ENCODE assay signal across 19 cellular contexts in the genomic region with DNA sequence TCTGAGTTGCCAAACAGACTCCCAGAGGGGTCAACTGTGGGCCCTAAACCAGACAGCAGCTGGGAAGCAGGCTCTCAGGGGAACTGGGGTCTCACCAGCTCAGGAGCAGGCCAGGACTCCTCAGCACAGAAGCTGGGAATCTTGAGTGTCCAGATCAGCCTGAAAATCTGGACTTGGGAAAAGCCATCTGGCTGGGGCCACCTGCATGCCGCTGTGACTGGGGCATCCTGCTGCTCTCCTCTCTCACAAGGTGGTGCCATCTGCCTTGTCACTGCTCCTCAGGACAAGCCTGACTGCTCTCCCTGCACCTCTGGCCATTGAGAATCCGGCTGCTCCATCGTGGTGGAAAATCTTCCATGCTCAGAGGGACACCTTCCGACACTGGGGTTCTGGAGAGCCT.
DNase-seq lines count a peak whose midpoint lies in the region; ATAC-seq and TF ChIP-seq lines count a peak whose summit lies in the region.
"Had no signal": no experiment of that assay in that cellular context is flagged by ENCODE, and none has a peak within 500 bp of the region (broad histone marks: within the 10 kb centered on the region; RNA-seq: fewer than 3 reads in every experiment).

No MANE protein-coding gene starts in this region.

- H3K36me3 ChIP-seq in heart left ventricle: no peaks in the 10 kb centered on the region
- H3K36me3 ChIP-seq: BLaER1 treated with 17β-estradiol and CSF1 and Interleukin-3, amounts not matched to agents 10 nM and 100 nM; SJCRH30; tibial artery had no signal

- DNase-seq in NCI-H748 (lab: John Stamatoyannopoulos, UW; ENCODE audit: unreplicated experiment) (peak; percentile 1), NCI-H748 treated with DMSO at 0.1 percent for 48 hours (lab: John Stamatoyannopoulos, UW) (no peak), NCI-H524 treated with DMSO at 0.1 percent for 48 hours (lab: John Stamatoyannopoulos, UW) (peak; percentile 82), cerebellum (ENCODE audit: low spot score) (peak; percentile 83), retina (peak; percentile 52), lower leg skin (ENCODE audit: low spot score in 2 of 2) (no peak), heart left ventricle (no peak)
- DNase-seq: activated naive CD8-positive, alpha-beta T cell treated with anti-CD3 and anti-CD28 coated beads, Interleukin-2, amount 10 ng/mL, durations not matched to agents 7 days and 5 days; activated T-cell treated with anti-CD3 and anti-CD28 coated beads, Interleukin-2, amount 50 U/mL, for 48 hours; DMS79; Karpas-422; kidney; OCI-M1; SJCRH30; stimulated activated CD4-positive, alpha-beta T cell treated with anti-CD3 and anti-CD28 coated beads, Interleukin-12 subunit alpha, Interleukin-12 subunit beta, amount 100 ng/mL, for 4 hours; tibial artery had no signal

- no peaks in the 10 kb centered on the region for H3K4me1 ChIP-seq in heart left ventricle
- H3K4me1 ChIP-seq: tibial artery had no signal

- H3K4me3 ChIP-seq in lower leg skin (ENCODE audit: low read depth, poor library complexity, severe bottlenecking) (no peak overlapping the region), heart left ventricle (no peak overlapping the region)
- H3K4me3 ChIP-seq: BLaER1 treated with 17β-estradiol and CSF1 and Interleukin-3, amounts not matched to agents 10 nM and 100 nM; SJCRH30; tibial artery had no signal

- intact Hi-C loops in lower leg skin (cut with DNase I; ENCODE audit: low total_unique reads) (no loop called here), heart left ventricle (cut with DNase I) (no loop called here)

- TF ChIP-seq CTCF in lower leg skin (IDR thresholded peaks at IDR 0.05) (no peak), heart left ventricle (IDR thresholded peaks at IDR 0.05) (no peak)

- peaks cover 0 to 9% (median 0%) of the 10 kb centered on the region in 12 donors for H3K9me3 ChIP-seq in heart left ventricle
- H3K9me3 ChIP-seq: BLaER1 treated with 17β-estradiol and CSF1 and Interleukin-3, amounts not matched to agents 10 nM and 100 nM; SJCRH30; tibial artery had no signal

- no peak overlapping the region for H3K27ac ChIP-seq in heart left ventricle
- H3K27ac ChIP-seq: BLaER1 treated with 17β-estradiol and CSF1 and Interleukin-3, amounts not matched to agents 10 nM and 100 nM; SJCRH30; tibial artery had no signal

- 68 to 70% methylated on average over 4 of the region's 4 CpGs for WGBS in lower leg skin, 2 donors
- 54 to 65% (median 60%) methylated on average over 1 to 4 of the region's 4 CpGs for WGBS in heart left ventricle, 4 donors

- no peak for TF ChIP-seq POLR2A in lower leg skin (IDR thresholded peaks at IDR 0.05)
- no peak for TF ChIP-seq POLR2A in heart left ventricle (IDR thresholded peaks at IDR 0.05)

- no peaks in the 10 kb centered on the region for H3K27me3 ChIP-seq in heart left ventricle
- H3K27me3 ChIP-seq: BLaER1 treated with 17β-estradiol and CSF1 and Interleukin-3, amounts not matched to agents 10 nM and 100 nM; tibial artery had no signal

- ATAC-seq in heart left ventricle (no peak), HG02678 (IDR thresholded peaks at IDR 0.05; ENCODE audit: unreplicated experiment) (no peak)
- ATAC-seq: stimulated activated memory B cell treated with anti-CD40 and anti-IgM and Interleukin-4, amounts not matched to agents 10 μg/mL and 1 μg/mL and 100 μg/mL, for 72 hours had no signal

Comparison
In these comparisons a context has a peak if more than half of its experiments do, and no peak if none do; other contexts are left out.
1. DNase-seq: peak in NCI-H748 (single experiment), NCI-H524 treated with DMSO at 0.1 percent for 48 hours (single experiment), cerebellum (single experiment) and retina (single experiment); none in NCI-H748 treated with DMSO at 0.1 percent for 48 hours (single experiment), lower leg skin (0 of 2) and heart left ventricle (0 of 5).